Comparison of ENCODE assay signal across 2 cellular contexts in the genomic region with DNA sequence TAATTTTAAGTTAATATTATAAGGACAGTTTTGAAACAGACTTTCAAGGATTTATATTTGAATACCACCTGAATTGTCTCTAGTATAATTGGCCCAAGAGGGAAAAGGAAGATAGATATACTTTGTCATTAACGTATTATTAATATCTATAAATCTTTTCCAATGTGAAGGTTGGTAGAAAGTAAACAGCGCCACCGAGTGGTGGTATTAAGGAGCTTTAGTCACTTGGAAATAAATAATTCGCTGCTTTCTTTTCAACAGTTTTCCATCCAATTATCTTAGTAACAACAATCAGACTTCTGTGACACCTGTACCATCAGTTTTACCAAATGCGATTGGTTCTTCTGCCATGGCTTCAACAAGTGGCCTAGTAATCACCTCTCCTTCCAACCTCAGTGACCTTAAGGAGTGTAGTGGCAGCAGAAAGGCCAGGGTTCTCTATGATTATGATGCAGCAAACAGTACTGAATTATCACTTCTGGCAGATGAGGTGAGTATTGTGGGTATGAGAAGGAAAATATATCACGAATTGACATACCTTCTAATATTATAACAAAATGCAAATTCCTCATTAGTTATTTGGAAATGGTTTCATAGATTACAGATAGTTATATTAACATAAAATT.
A peak's percentile ranks its signal among the peaks of the same experiment; 100 is the strongest.
TF ChIP-seq lines count a peak whose summit lies in the region.

No MANE protein-coding gene starts in this region.

TF ChIP-seq in HEK293, 187 proteins besides CTCF, POLR2A, EP300 and RAD21 (continued from another document):
- 0 out of 2 replicates have a peak, but pooled peaks have one; percentile 32 for TF ChIP-seq SCRT2 (tag by site-specific recombination; IDR thresholded peaks at IDR 0.05)
- no peak for TF ChIP-seq ZBTB7A (tag by site-specific recombination; IDR thresholded peaks at IDR 0.05; ENCODE audit: low read depth)

TF ChIP-seq in endothelial cell of umbilical vein, 7 proteins besides CTCF, POLR2A, EP300 and RAD21:
- TF ChIP-seq GATA2 (IDR thresholded peaks at IDR 0.05; ENCODE audit: insufficient read depth, insufficient read length, low read depth, low read length) (no peak), JUN (IDR thresholded peaks at IDR 0.05; ENCODE audit: borderline replicate concordance, insufficient read depth, insufficient read length, low read depth) (no peak), POLR2AphosphoS5 (IDR thresholded peaks at IDR 0.05; ENCODE audit: insufficient read depth, low read depth, low read length) (no peak), FOS (IDR thresholded peaks at IDR 0.05; ENCODE audit: borderline replicate concordance, insufficient read depth, low read length) (no peak), MYC (IDR thresholded peaks at IDR 0.05; ENCODE audit: low read depth, low read length) (no peak), EZH2 (IDR thresholded peaks at IDR 0.05; ENCODE audit: borderline replicate concordance, low read depth, low read length, severe bottlenecking) (no peak)
- TF ChIP-seq, protein P1, sequence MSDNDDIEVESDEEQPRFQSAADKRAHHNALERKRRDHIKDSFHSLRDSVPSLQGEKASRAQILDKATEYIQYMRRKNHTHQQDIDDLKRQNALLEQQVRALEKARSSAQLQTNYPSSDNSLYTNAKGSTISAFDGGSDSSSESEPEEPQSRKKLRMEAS (IDR thresholded peaks at IDR 0.05; ENCODE audit: insufficient read depth, insufficient read length), result no peak
